In the genomic region with DNA sequence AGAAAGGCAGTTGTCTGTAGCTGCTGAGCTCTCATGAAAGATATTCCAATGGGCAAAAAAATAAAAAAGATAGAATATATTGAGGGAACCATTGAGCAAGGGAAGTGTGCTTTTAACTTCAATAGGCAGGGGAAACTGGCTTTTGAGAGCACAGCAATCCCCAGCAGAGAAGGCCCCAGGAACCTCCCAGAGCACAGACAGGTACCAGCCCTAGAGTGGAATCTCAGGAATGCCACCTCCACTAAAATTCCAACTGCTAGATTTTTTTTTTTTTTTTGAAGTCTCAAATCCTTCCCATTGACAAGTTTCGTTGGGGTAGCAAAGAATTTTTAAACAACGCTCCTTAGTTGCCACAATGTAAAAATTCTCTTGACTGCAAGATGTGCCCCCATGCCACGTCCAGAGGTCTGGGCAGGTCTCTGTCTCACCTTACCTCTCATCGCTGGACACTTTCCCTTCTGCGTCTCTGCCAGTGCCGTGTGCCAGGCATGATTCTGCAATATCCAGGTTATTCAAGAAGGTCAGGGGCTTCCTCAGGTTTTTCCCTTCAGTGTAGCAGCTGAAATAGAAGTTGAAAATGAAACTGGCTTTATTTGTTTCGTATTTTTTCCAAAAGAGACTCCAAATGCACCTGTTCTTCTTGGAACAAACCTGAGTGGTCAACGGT, we compare ENCODE assay signal across 26 cellular contexts.
DNase-seq lines count a peak whose midpoint lies in the region; ATAC-seq and TF ChIP-seq lines count a peak whose summit lies in the region.
"Had no signal": no experiment of that assay in that cellular context is flagged by ENCODE, and none has a peak within 500 bp of the region (broad histone marks: within the 10 kb centered on the region; RNA-seq: fewer than 3 reads in every experiment).

No MANE protein-coding gene starts in this region.

- peak in 2 of 4 donors; percentile 19 to 42 for DNase-seq in body of pancreas
- peak; percentile 75 for DNase-seq in islet precursor cell
- peak; percentile 28 to 53 for DNase-seq in thyroid gland
- no peak for DNase-seq in AML-193 (lab: John Stamatoyannopoulos, UW)
- no peak for DNase-seq in kidney glomerular epithelial cell (lab: John Stamatoyannopoulos, UW)
- no peak for DNase-seq in RKO (ENCODE audit: low spot score)
- DNase-seq: activated CD4-positive, alpha-beta T cell treated with anti-CD3 and anti-CD28 coated beads, Interleukin-2, amount 50 U/mL, for 1 hour; activated CD4-positive, CD25-positive, alpha-beta regulatory T cell; activated naive CD8-positive, alpha-beta T cell treated with anti-CD3 and anti-CD28 coated beads, Interleukin-2, amount 50 U/mL, for 24 hours; activated T-cell treated with anti-CD3 and anti-CD28 coated beads, Interleukin-2, amount 50 U/mL, for 4 hours; CD8-positive, alpha-beta memory T cell; DMS153; glutamatergic neuron; HCEC 1CT; Kasumi-1; MV-4-11; NCI-H1436; NCI-H2081 treated with DMSO at 0.1 percent for 48 hours; NCI-H774; stimulated activated CD4-positive, alpha-beta T cell treated with anti-CD3 and anti-CD28 coated beads, Interleukin-2, amount 100 ng/mL, for 48 hours had no signal

- H3K27ac ChIP-seq in HUES64 (ENCODE audit: low read depth, low read length): peak overlapping the region; percentile 68; the same call in 1 of the 2 replicates
- peak overlapping the region in 2 of 4 donors; percentile 59 to 81 for H3K27ac ChIP-seq in body of pancreas
- H3K27ac ChIP-seq in thyroid gland: no peak overlapping the region
- H3K27ac ChIP-seq: HL-60, tibial nerve had no signal

- no peak for TF ChIP-seq CTCF in body of pancreas (IDR thresholded peaks at IDR 0.05)
- TF ChIP-seq CTCF in thyroid gland (IDR thresholded peaks at IDR 0.05): no peak

- H3K36me3 ChIP-seq in HUES64 (ENCODE audit: insufficient read depth, low read length) (no peaks in the 10 kb centered on the region), body of pancreas (replicated peaks in 1 of 2; ENCODE audit: insufficient read depth in 1 of 2, low read depth in 2 of 2) (no peaks in the 10 kb centered on the region), thyroid gland (no peaks in the 10 kb centered on the region)
- H3K36me3 ChIP-seq: tibial nerve had no signal

- H3K4me1 ChIP-seq in HUES64 (ENCODE audit: insufficient read depth, low read length): peaks cover 30% of the 10 kb centered on the region
- peaks cover 9% of the 10 kb centered on the region for H3K4me1 ChIP-seq in body of pancreas
- H3K4me1 ChIP-seq in thyroid gland: peaks cover 0 to 15% of the 10 kb centered on the region in 2 donors
- H3K4me1 ChIP-seq: tibial nerve had no signal

- H3K27me3 ChIP-seq in HUES64 (ENCODE audit: insufficient read depth, low read length) (no peaks in the 10 kb centered on the region), body of pancreas (no peaks in the 10 kb centered on the region), thyroid gland (no peaks in the 10 kb centered on the region)
- H3K27me3 ChIP-seq: tibial nerve had no signal

- no peak overlapping the region for H3K4me3 ChIP-seq in HUES64 (ENCODE audit: low read length)
- no peak overlapping the region for H3K4me3 ChIP-seq in body of pancreas
- no peak overlapping the region for H3K4me3 ChIP-seq in thyroid gland (replicated peaks in 1 of 3)
- H3K4me3 ChIP-seq: GM12878, tibial nerve had no signal

- H3K9me3 ChIP-seq in HUES64 (ENCODE audit: insufficient read depth, low read depth, low read length) (no peaks in the 10 kb centered on the region), body of pancreas (no peaks in the 10 kb centered on the region), thyroid gland (no peaks in the 10 kb centered on the region)

- WGBS in HUES64: 74% methylated on average over 8 of the region's 8 CpGs
- WGBS in body of pancreas, 2 donors: 41 to 46% methylated on average over 8 of the region's 8 CpGs
- WGBS in thyroid gland, 2 donors: 57 to 66% methylated on average over 8 of the region's 8 CpGs

- no peak overlapping the region for H3K9ac ChIP-seq in HUES64 (ENCODE audit: low read depth, low read length)

- ATAC-seq in body of pancreas (peak; percentile 87), HG02642 (IDR thresholded peaks at IDR 0.05; ENCODE audit: poor library complexity, unreplicated experiment) (no peak)
- ATAC-seq: activated naive CD8-positive, alpha-beta T cell treated with anti-CD3 and anti-CD28 coated beads, Interleukin-2, amount 50 U/mL, for 24 hours; activated T-cell treated with anti-CD3 and anti-CD28 coated beads, Interleukin-2, amount 50 U/mL, for 4 hours; GM12878; sciatic nerve had no signal

- intact Hi-C loops in body of pancreas (cut with DNase I) (no loop called here), thyroid gland (cut with DNase I) (no loop called here)

- TF ChIP-seq POLR2A in body of pancreas (IDR thresholded peaks at IDR 0.05) (no peak), thyroid gland (IDR thresholded peaks at IDR 0.05) (no peak)

Comparison
In these comparisons a context has a peak if more than half of its experiments do, and no peak if none do; other contexts are left out.
1. DNase-seq: peak in islet precursor cell (single experiment) and thyroid gland (2 of 2); none in AML-193 (0 of 2), kidney glomerular epithelial cell (single experiment) and RKO (single experiment).